In genomic region chr6:75183099-75183541, GRCh38 we compare ENCODE assay signal across 21 cellular contexts. TPM values are rescaled to one million over a fixed set of nuclear protein-coding genes. Genes with fewer than 3 reads are reported as not detected.
A peak's percentile ranks its signal among the peaks of the same experiment; 100 is the strongest.
DNase-seq lines count a peak whose midpoint lies in the region; ATAC-seq and TF ChIP-seq lines count a peak whose summit lies in the region.
"Had no signal": no experiment of that assay in that cellular context is flagged by ENCODE, and none has a peak within 500 bp of the region (broad histone marks: within the 10 kb centered on the region; RNA-seq: fewer than 3 reads in every experiment).

No MANE protein-coding gene starts in this region.

- H4K20me1 ChIP-seq in fibroblast of lung (ENCODE audit: control insufficient read depth, extremely low read depth, insufficient read depth, low read length) = no peaks in the 10 kb centered on the region
- H4K20me1 ChIP-seq: BLaER1 treated with 17β-estradiol and CSF1 and Interleukin-3, amounts not matched to agents 10 nM and 100 nM had no signal

- H3K4me1 ChIP-seq in fibroblast of lung (ENCODE audit: control insufficient read depth, extremely low read depth, insufficient read depth, low read length) = peaks cover 2% of the 10 kb centered on the region
- H3K4me1 ChIP-seq in trophoblast cell (ENCODE audit: control insufficient read depth in 1 of 2, insufficient read depth in 2 of 2, low read length in 2 of 2) = peaks cover 8 to 10% of the 10 kb centered on the region in 2 experiments
- H3K4me1 ChIP-seq in esophagus muscularis mucosa = peaks cover 0 to 24% (median 5%) of the 10 kb centered on the region in 4 donors
- H3K4me1 ChIP-seq: SJSA1, transverse colon had no signal

- H3K27ac ChIP-seq in fibroblast of lung (ENCODE audit: insufficient read depth, low read length) (no peak overlapping the region), trophoblast cell (ENCODE audit: low read depth, low read length) (no peak overlapping the region), esophagus muscularis mucosa (replicated peaks in 1 of 4) (peak overlapping the region in 1 of 4 donors; percentile 48)
- H3K27ac ChIP-seq: BLaER1 treated with 17β-estradiol and CSF1 and Interleukin-3, amounts not matched to agents 10 nM and 100 nM; neutrophil; SJSA1; transverse colon had no signal

- H3K4me1 Mint-ChIP-seq in glutamatergic neuron (ENCODE audit: low read depth, unreplicated experiment) = no peaks in the 10 kb centered on the region
- H3K4me1 Mint-ChIP-seq: activated naive CD4-positive, alpha-beta T cell treated with anti-CD3 and anti-CD28 coated beads, Interleukin-2, amount 50 U/mL, for 24 hours; stimulated activated naive B cell treated with anti-CD40 and anti-IgM and Interleukin-4, amounts not matched to agents 10 μg/mL and 1 μg/mL and 100 μg/mL, for 72 hours had no signal

- no peak for TF ChIP-seq POLR2A in esophagus muscularis mucosa (IDR thresholded peaks at IDR 0.05; ENCODE audit: low read depth)

- H3K27ac Mint-ChIP-seq in glutamatergic neuron (ENCODE audit: unreplicated experiment) = no peak overlapping the region
- H3K27ac Mint-ChIP-seq: activated CD4-positive, alpha-beta memory T cell treated with anti-CD3 and anti-CD28 coated beads for 36 hours; activated naive CD4-positive, alpha-beta T cell treated with anti-CD3 and anti-CD28 coated beads, Interleukin-2, amount 50 U/mL, for 24 hours; H9; stimulated activated naive B cell treated with anti-CD40 and anti-IgM and Interleukin-4, amounts not matched to agents 10 μg/mL and 1 μg/mL and 100 μg/mL, for 72 hours; WTC11 had no signal

- H3K79me1 ChIP-seq in trophoblast cell (ENCODE audit: low read length) = peaks cover 10% of the 10 kb centered on the region

- H3K27me3 ChIP-seq in fibroblast of lung (ENCODE audit: control insufficient read depth, insufficient read depth, low read length) = no peaks in the 10 kb centered on the region
- H3K27me3 ChIP-seq in trophoblast cell (ENCODE audit: insufficient read depth, low read length) = no peaks in the 10 kb centered on the region
- no peaks in the 10 kb centered on the region for H3K27me3 ChIP-seq in esophagus muscularis mucosa
- H3K27me3 ChIP-seq: BLaER1 treated with 17β-estradiol and CSF1 and Interleukin-3, amounts not matched to agents 10 nM and 100 nM; SJSA1; transverse colon had no signal

- intact Hi-C loops in esophagus muscularis mucosa (cut with DNase I) = loop anchor here (5.0 kb wide), 1 partner anchor 36 kb away; no protein-coding TSS in a partner anchor

- no peak overlapping the region for H3K9ac ChIP-seq in fibroblast of lung (ENCODE audit: insufficient read depth, low read length)
- H3K9ac ChIP-seq in trophoblast cell (ENCODE audit: low read length) = no peak overlapping the region
- H3K9ac ChIP-seq: BLaER1 treated with 17β-estradiol and CSF1 and Interleukin-3, amounts not matched to agents 10 nM and 100 nM had no signal

- H2AFZ ChIP-seq in fibroblast of lung (ENCODE audit: low read length) (no peak overlapping the region), trophoblast cell (ENCODE audit: insufficient read depth, low read length, poor library complexity) (no peak overlapping the region)

- no peak overlapping the region for H3K18ac ChIP-seq in trophoblast cell (ENCODE audit: low read length)

- H3K14ac ChIP-seq in trophoblast cell (ENCODE audit: low read length) = no peak overlapping the region

- no peak overlapping the region for H3K4me2 ChIP-seq in fibroblast of lung (ENCODE audit: extremely low read depth, insufficient read depth, low read length)
- no peak overlapping the region for H3K4me2 ChIP-seq in trophoblast cell (ENCODE audit: low read length)
- H3K4me2 ChIP-seq: BLaER1 treated with 17β-estradiol and CSF1 and Interleukin-3, amounts not matched to agents 10 nM and 100 nM had no signal

- H4K8ac ChIP-seq in trophoblast cell (ENCODE audit: low read depth, low read length) = no peak overlapping the region

- no peaks in the 10 kb centered on the region for H3K27me3 Mint-ChIP-seq in glutamatergic neuron (ENCODE audit: unreplicated experiment)

- no peak overlapping the region for H3K4me3 ChIP-seq in fibroblast of lung (replicated peaks in 1 of 4; ENCODE audit: control extremely low read depth in 1 of 4, insufficient read depth in 1 of 4, low read depth in 3 of 4, low read length in 4 of 4)
- no peak overlapping the region for H3K4me3 ChIP-seq in trophoblast cell (ENCODE audit: low read depth, low read length)
- no peak overlapping the region for H3K4me3 ChIP-seq in esophagus muscularis mucosa
- H3K4me3 ChIP-seq: BLaER1 treated with 17β-estradiol and CSF1 and Interleukin-3, amounts not matched to agents 10 nM and 100 nM; SJSA1; transverse colon had no signal

- H2AK5ac ChIP-seq in trophoblast cell (ENCODE audit: low read length) = no peak overlapping the region

- TF ChIP-seq CTCF in fibroblast of lung (conservative IDR thresholded peaks at IDR 0.05 in 1 of 2, IDR thresholded peaks at IDR 0.05 in 1 of 2; ENCODE audit: low read depth in 1 of 2, low read length in 2 of 2) (no peak), glutamatergic neuron (IDR thresholded peaks at IDR 0.05; ENCODE audit: partially characterized antibody, unreplicated experiment) (no peak), esophagus muscularis mucosa (IDR thresholded peaks at IDR 0.05) (no peak)

- H2BK12ac ChIP-seq in trophoblast cell (ENCODE audit: low read length) = no peak overlapping the region

- H4K91ac ChIP-seq in trophoblast cell (ENCODE audit: low read depth, low read length) = no peak overlapping the region

- no peak overlapping the region for H2BK5ac ChIP-seq in trophoblast cell (ENCODE audit: low read depth, low read length, poor library complexity)

- ATAC-seq in GM21360 (IDR thresholded peaks at IDR 0.05; ENCODE audit: unreplicated experiment) = no peak
- ATAC-seq: PC-3; stimulated activated naive B cell treated with anti-CD40 and anti-IgM and Interleukin-4, amounts not matched to agents 10 μg/mL and 1 μg/mL and 100 μg/mL, for 72 hours; WTC11 had no signal

- H3K79me2 ChIP-seq in fibroblast of lung (ENCODE audit: control insufficient read depth, insufficient read depth, low read length) (peaks cover 66% of the 10 kb centered on the region), trophoblast cell (ENCODE audit: control insufficient read depth, insufficient read depth, low read length, poor library complexity) (no peaks in the 10 kb centered on the region)

- no peak overlapping the region for H3K4me3 Mint-ChIP-seq in glutamatergic neuron (ENCODE audit: unreplicated experiment)
- H3K4me3 Mint-ChIP-seq: activated CD4-positive, alpha-beta memory T cell treated with anti-CD3 and anti-CD28 coated beads for 36 hours; activated naive CD4-positive, alpha-beta T cell treated with anti-CD3 and anti-CD28 coated beads, Interleukin-2, amount 50 U/mL, for 24 hours; H9; stimulated activated naive B cell treated with anti-CD40 and anti-IgM and Interleukin-4, amounts not matched to agents 10 μg/mL and 1 μg/mL and 100 μg/mL, for 72 hours; WTC11 had no signal

- no peak overlapping the region for H4K12ac ChIP-seq in trophoblast cell (ENCODE audit: low read depth, low read length)

- no peaks in the 10 kb centered on the region for H3K9me3 Mint-ChIP-seq in glutamatergic neuron (ENCODE audit: unreplicated experiment)
- H3K9me3 Mint-ChIP-seq: activated naive CD4-positive, alpha-beta T cell treated with anti-CD3 and anti-CD28 coated beads, Interleukin-2, amount 50 U/mL, for 24 hours had no signal

- no peak for TF ChIP-seq EP300 in esophagus muscularis mucosa (IDR thresholded peaks at IDR 0.05)

- no peaks in the 10 kb centered on the region for H3K36me3 Mint-ChIP-seq in glutamatergic neuron (ENCODE audit: unreplicated experiment)
- H3K36me3 Mint-ChIP-seq: activated CD4-positive, alpha-beta memory T cell treated with anti-CD3 and anti-CD28 coated beads for 36 hours; activated naive CD4-positive, alpha-beta T cell treated with anti-CD3 and anti-CD28 coated beads, Interleukin-2, amount 50 U/mL, for 24 hours; stimulated activated naive B cell treated with anti-CD40 and anti-IgM and Interleukin-4, amounts not matched to agents 10 μg/mL and 1 μg/mL and 100 μg/mL, for 72 hours; WTC11 had no signal

- no peak overlapping the region for H3K23ac ChIP-seq in trophoblast cell (ENCODE audit: low read length)

- H3K36me3 ChIP-seq in fibroblast of lung (ENCODE audit: control insufficient read depth, insufficient read depth, low read length) (peaks cover 16% of the 10 kb centered on the region), trophoblast cell (ENCODE audit: control insufficient read depth in 1 of 2, insufficient read depth in 2 of 2, low read length in 2 of 2) (peaks cover 3 to 5% of the 10 kb centered on the region in 2 experiments), esophagus muscularis mucosa (peaks cover 0 to 63% (median 21%) of the 10 kb centered on the region in 4 donors)
- H3K36me3 ChIP-seq: BLaER1 treated with 17β-estradiol and CSF1 and Interleukin-3, amounts not matched to agents 10 nM and 100 nM; neutrophil; transverse colon had no signal

- peak; percentile 51 for DNase-seq in AG20443 (ENCODE audit: low spot score)
- peak; percentile 80 for DNase-seq in HS-5 (ENCODE audit: low read depth)
- peak; percentile 52 to 61 for DNase-seq in fibroblast of lung (ENCODE audit: low read depth in 2 of 2)
- peak; percentile 86 to 100 for DNase-seq in trophoblast cell
- DNase-seq in dermis blood vessel endothelial cell = no peak
- no peak for DNase-seq in glutamatergic neuron
- DNase-seq in esophagus muscularis mucosa (ENCODE audit: extremely low spot score) = no peak
- DNase-seq: activated CD4-positive, alpha-beta memory T cell treated with anti-CD3 and anti-CD28 coated beads for 36 hours; cortex of kidney; H9; NCI-H1436; NCI-H82; PC-3; stimulated activated naive B cell treated with anti-CD40 and anti-IgM and Interleukin-4, amounts not matched to agents 10 μg/mL and 1 μg/mL and 100 μg/mL, for 72 hours; transverse colon had no signal

- WGBS in trophoblast cell (ENCODE audit: extremely low coverage, insufficient coverage, insufficient read length) = no CpG with 5 or more reads among the region's 5 CpGs
- 74% methylated on average over 5 of the region's 5 CpGs for WGBS in esophagus muscularis mucosa

- no peak overlapping the region for H3K4ac ChIP-seq in trophoblast cell (ENCODE audit: low read depth, low read length)

- no peak overlapping the region for H2BK120ac ChIP-seq in trophoblast cell (ENCODE audit: insufficient read depth, low read length, poor library complexity)

- H3K9me3 ChIP-seq in fibroblast of lung (ENCODE audit: control insufficient read depth, insufficient read depth, low read depth, low read length) (no peaks in the 10 kb centered on the region), trophoblast cell (ENCODE audit: insufficient read depth, low read depth, low read length) (no peaks in the 10 kb centered on the region), esophagus muscularis mucosa (no peaks in the 10 kb centered on the region)
- H3K9me3 ChIP-seq: neutrophil, SJSA1, transverse colon had no signal

RNA-seq across cellular contexts. Expression of gene COL12A1, which starts 22.7 kb away (rescaled TPM):
- total RNA-seq in fibroblast of lung = 580 and 1,023 TPM in 2 replicates
- 874 and 1,075 TPM in 2 replicates for polyA plus RNA-seq in fibroblast of lung
- 495 and 738 TPM in 2 replicates for polyA plus RNA-seq in fibroblast of lung (2012)
- polyA minus RNA-seq in fibroblast of lung (ENCODE audit: low replicate concordance) = 1,056 and 1,253 TPM in 2 replicates
- polyA plus RNA-seq in trophoblast cell (2013) = 38.5 and 39.9 TPM in 2 replicates
- 3.7 and 6.9 TPM in 2 replicates for total RNA-seq in dermis blood vessel endothelial cell
- total RNA-seq in glutamatergic neuron (ENCODE audit: unreplicated experiment) = 2.4 TPM
- total RNA-seq in esophagus muscularis mucosa = 100 to 1,000 TPM; 309 to 477 (median 376) TPM
- total RNA-seq: activated CD4-positive, alpha-beta memory T cell treated with anti-CD3 and anti-CD28 coated beads for 36 hours had no signal

Comparison
In these comparisons a context has a peak if more than half of its experiments do, and no peak if none do; other contexts are left out.
1. DNase-seq: peak in AG20443 (single experiment), HS-5 (single experiment), fibroblast of lung (2 of 2) and trophoblast cell (2 of 2); none in dermis blood vessel endothelial cell (single experiment), glutamatergic neuron (single experiment) and esophagus muscularis mucosa (single experiment).
2. RNA of gene COL12A1, which starts 22.7 kb away (total RNA-seq): 580 to 1,023 TPM in fibroblast of lung and 309 to 477 TPM in esophagus muscularis mucosa; 3.7 to 6.9 TPM in dermis blood vessel endothelial cell and 2.4 TPM in glutamatergic neuron (single experiment); every median in the first group is over 10 times any median in the second.